Comparison of ENCODE assay signal across 9 cellular contexts in genomic region chr21:17387030-17387617, GRCh38.
DNase-seq lines count a peak whose midpoint lies in the region; ATAC-seq and TF ChIP-seq lines count a peak whose summit lies in the region.
"Had no signal": no experiment of that assay in that cellular context is flagged by ENCODE, and none has a peak within 500 bp of the region (broad histone marks: within the 10 kb centered on the region; RNA-seq: fewer than 3 reads in every experiment).

No MANE protein-coding gene starts in this region.

- no peak overlapping the region for H3K4me3 ChIP-seq in DND-41 (ENCODE audit: low read depth in 1 of 2, low read length in 2 of 2)
- H3K4me3 ChIP-seq in GM23338, result 0 out of 2 replicates have a peak overlapping the region, but pooled peaks have one; percentile 11
- no peak overlapping the region for H3K4me3 ChIP-seq in astrocyte of the spinal cord (ENCODE audit: low read depth, low read length)

- TF ChIP-seq CTCF in DND-41 (IDR thresholded peaks at IDR 0.05; ENCODE audit: borderline replicate concordance, extremely low read depth, low read length, poor library complexity, severe bottlenecking) (peak; percentile 74), GM23338 (conservative IDR thresholded peaks at IDR 0.05; ENCODE audit: low read depth in 2 of 2) (peak; percentile 60 to 86), astrocyte of the spinal cord (IDR thresholded peaks at IDR 0.05; ENCODE audit: low read depth, low read length) (peak; percentile 52)

- H3K4me1 ChIP-seq in DND-41 (ENCODE audit: insufficient read depth, low read length) (no peaks in the 10 kb centered on the region), GM23338 (ENCODE audit: insufficient read depth) (peaks cover 10% of the 10 kb centered on the region)

- DNase-seq in DND-41 (peak; percentile 41), GM23338 (ENCODE audit: low spot score) (peak; percentile 89), NCI-H1048 (lab: John Stamatoyannopoulos, UW) (peak; percentile 40), SK-MEL-5 (ENCODE audit: low read depth, low spot score) (peak; percentile 82), astrocyte of the spinal cord (ENCODE audit: low read depth, low spot score) (peak; percentile 76), iPS-NIHi11 (ENCODE audit: low spot score) (peak; percentile 54)
- DNase-seq in stimulated activated CD4-positive, alpha-beta T cell treated with anti-CD3 and anti-CD28 coated beads, Interleukin-1b, Interleukin-23, amount 100 ng/mL, for 4 hours (ENCODE audit: low read depth in 2 of 2), result peak; percentile 1 to 49

- no peaks in the 10 kb centered on the region for H3K27me3 Mint-ChIP-seq in GM23338 (ENCODE audit: insufficient read depth, low read depth, poor library complexity)

- in situ Hi-C loops in SK-MEL-5 (cut with HindIII; ENCODE audit: low pct_unique_long_range_greater_than_20kb, low sequenced_read_pairs) (no loop called here), astrocyte of the spinal cord (cut with HindIII; ENCODE audit: low sequenced_read_pairs) (no loop called here)

- peak overlapping the region; percentile 89; the same call in 1 of the 2 replicates for H3K27ac Mint-ChIP-seq in GM23338
- H3K27ac Mint-ChIP-seq: dendritic cell treated with granulocyte-macrophage colony-stimulating factor and Interleukin-4, amounts not matched to agents 40 ng/mL and 50 ng/mL, for 4 days had no signal

- H3K27me3 ChIP-seq in DND-41 (ENCODE audit: insufficient read depth, low read length, poor library complexity) (no peaks in the 10 kb centered on the region), GM23338 (ENCODE audit: insufficient read depth) (no peaks in the 10 kb centered on the region)

- H3K9me3 ChIP-seq in DND-41 (ENCODE audit: insufficient read depth, low read length, severe bottlenecking), result no peaks in the 10 kb centered on the region

- H3K79me2 ChIP-seq in DND-41 (ENCODE audit: insufficient read depth, low read length) (no peaks in the 10 kb centered on the region), GM23338 (replicated peaks; ENCODE audit: insufficient read depth) (no peaks in the 10 kb centered on the region)

- H3K27ac ChIP-seq in DND-41 (ENCODE audit: low read length) (no peak overlapping the region), GM23338 (ENCODE audit: low read depth) (no peak overlapping the region)

- H3K9me3 Mint-ChIP-seq in GM23338, result peaks cover 22% of the 10 kb centered on the region

- H4K20me1 ChIP-seq in DND-41 (ENCODE audit: insufficient read depth, low read length) (no peaks in the 10 kb centered on the region), GM23338 (replicated peaks; ENCODE audit: insufficient read depth) (no peaks in the 10 kb centered on the region)

- H3K4me1 Mint-ChIP-seq in GM23338, result peaks cover 15% of the 10 kb centered on the region; the same call in 2 of the 3 replicates

- H2AFZ ChIP-seq in DND-41 (ENCODE audit: low read depth, low read length) (no peak overlapping the region), GM23338 (peak overlapping the region; percentile 58; the same call in 1 of the 2 replicates)

- H3K9me2 ChIP-seq in GM23338 (ENCODE audit: insufficient read depth), result no peaks in the 10 kb centered on the region

- no peak overlapping the region for H3K9ac ChIP-seq in DND-41 (ENCODE audit: low read depth, low read length)

- H3K36me3 Mint-ChIP-seq in GM23338 (ENCODE audit: low read depth), result peaks cover 8% of the 10 kb centered on the region; the same call in 2 of the 3 replicates

- no peaks in the 10 kb centered on the region for H3K36me3 ChIP-seq in DND-41 (ENCODE audit: insufficient read depth, low read length)
- H3K36me3 ChIP-seq in GM23338 (ENCODE audit: insufficient read depth), result no peaks in the 10 kb centered on the region

- H3F3A ChIP-seq in GM23338 (replicated peaks; ENCODE audit: low read depth), result no peaks in the 10 kb centered on the region

- H3K4me2 ChIP-seq in DND-41 (ENCODE audit: insufficient read depth, low read length) (no peak overlapping the region), GM23338 (peak overlapping the region; percentile 34)

- H3K4me3 Mint-ChIP-seq in GM23338, result no peak overlapping the region
- H3K4me3 Mint-ChIP-seq: dendritic cell treated with granulocyte-macrophage colony-stimulating factor and Interleukin-4, amounts not matched to agents 40 ng/mL and 50 ng/mL, for 4 days had no signal

- ATAC-seq in DND-41 (ENCODE audit: insufficient read depth, low read depth) (peak; percentile 80), GM23338 (peak; percentile 87), HG03457 (IDR thresholded peaks at IDR 0.05; ENCODE audit: unreplicated experiment) (no peak)

TF ChIP-seq in GM23338, 12 proteins besides CTCF, POLR2A, EP300 and RAD21:
- TF ChIP-seq EZH2 (IDR thresholded peaks at IDR 0.05; ENCODE audit: low read depth, unreplicated experiment) (no peak), ZNF114 (CRISPR knock-in tag; IDR thresholded peaks at IDR 0.05) (no peak), POLR2AphosphoS5 (IDR thresholded peaks at IDR 0.05; ENCODE audit: low read depth) (no peak), ZNF331 (CRISPR knock-in tag; IDR thresholded peaks at IDR 0.05; ENCODE audit: low read depth) (no peak), STAT1 (IDR thresholded peaks at IDR 0.05; ENCODE audit: unreplicated experiment) (no peak)

Comparison
In these comparisons a context has a peak if more than half of its experiments do, and no peak if none do; other contexts are left out.
1. DNase-seq: peak in every context shown above with its lines; median percentile 89 in GM23338; 82 in SK-MEL-5; 76 in astrocyte of the spinal cord; 54 in iPS-NIHi11; 41 in DND-41; 40 in NCI-H1048; 25 in stimulated activated CD4-positive, alpha-beta T cell treated with anti-CD3 and anti-CD28 coated beads, Interleukin-1b, Interleukin-23, amount 100 ng/mL, for 4 hours.